ENCODE assay signal across 1 cellular context in the genomic region with DNA sequence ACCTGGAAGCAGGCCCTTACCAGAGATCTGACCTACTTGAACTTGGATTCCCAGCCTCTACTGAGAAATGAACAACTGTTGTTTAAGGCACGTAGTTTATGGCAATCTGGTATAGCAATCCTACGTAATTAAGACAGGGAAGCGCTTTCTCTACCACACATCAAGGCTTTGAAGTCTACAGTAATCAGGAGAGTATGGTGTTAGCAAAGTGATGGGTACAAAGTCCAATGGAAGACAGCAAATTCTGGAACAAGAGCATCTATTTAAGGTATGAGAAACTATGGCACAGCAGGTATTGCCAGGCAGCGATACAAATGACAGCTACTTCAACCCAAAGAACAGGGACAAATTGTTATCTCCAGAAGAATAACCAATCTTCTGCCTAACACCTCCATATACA.
TF ChIP-seq lines count a peak whose summit lies in the region.

No MANE protein-coding gene starts in this region.

TF ChIP-seq in HepG2, 621 proteins besides CTCF, POLR2A, EP300 and RAD21 (continued from another document and continues in another):
- TF ChIP-seq, protein P1, sequence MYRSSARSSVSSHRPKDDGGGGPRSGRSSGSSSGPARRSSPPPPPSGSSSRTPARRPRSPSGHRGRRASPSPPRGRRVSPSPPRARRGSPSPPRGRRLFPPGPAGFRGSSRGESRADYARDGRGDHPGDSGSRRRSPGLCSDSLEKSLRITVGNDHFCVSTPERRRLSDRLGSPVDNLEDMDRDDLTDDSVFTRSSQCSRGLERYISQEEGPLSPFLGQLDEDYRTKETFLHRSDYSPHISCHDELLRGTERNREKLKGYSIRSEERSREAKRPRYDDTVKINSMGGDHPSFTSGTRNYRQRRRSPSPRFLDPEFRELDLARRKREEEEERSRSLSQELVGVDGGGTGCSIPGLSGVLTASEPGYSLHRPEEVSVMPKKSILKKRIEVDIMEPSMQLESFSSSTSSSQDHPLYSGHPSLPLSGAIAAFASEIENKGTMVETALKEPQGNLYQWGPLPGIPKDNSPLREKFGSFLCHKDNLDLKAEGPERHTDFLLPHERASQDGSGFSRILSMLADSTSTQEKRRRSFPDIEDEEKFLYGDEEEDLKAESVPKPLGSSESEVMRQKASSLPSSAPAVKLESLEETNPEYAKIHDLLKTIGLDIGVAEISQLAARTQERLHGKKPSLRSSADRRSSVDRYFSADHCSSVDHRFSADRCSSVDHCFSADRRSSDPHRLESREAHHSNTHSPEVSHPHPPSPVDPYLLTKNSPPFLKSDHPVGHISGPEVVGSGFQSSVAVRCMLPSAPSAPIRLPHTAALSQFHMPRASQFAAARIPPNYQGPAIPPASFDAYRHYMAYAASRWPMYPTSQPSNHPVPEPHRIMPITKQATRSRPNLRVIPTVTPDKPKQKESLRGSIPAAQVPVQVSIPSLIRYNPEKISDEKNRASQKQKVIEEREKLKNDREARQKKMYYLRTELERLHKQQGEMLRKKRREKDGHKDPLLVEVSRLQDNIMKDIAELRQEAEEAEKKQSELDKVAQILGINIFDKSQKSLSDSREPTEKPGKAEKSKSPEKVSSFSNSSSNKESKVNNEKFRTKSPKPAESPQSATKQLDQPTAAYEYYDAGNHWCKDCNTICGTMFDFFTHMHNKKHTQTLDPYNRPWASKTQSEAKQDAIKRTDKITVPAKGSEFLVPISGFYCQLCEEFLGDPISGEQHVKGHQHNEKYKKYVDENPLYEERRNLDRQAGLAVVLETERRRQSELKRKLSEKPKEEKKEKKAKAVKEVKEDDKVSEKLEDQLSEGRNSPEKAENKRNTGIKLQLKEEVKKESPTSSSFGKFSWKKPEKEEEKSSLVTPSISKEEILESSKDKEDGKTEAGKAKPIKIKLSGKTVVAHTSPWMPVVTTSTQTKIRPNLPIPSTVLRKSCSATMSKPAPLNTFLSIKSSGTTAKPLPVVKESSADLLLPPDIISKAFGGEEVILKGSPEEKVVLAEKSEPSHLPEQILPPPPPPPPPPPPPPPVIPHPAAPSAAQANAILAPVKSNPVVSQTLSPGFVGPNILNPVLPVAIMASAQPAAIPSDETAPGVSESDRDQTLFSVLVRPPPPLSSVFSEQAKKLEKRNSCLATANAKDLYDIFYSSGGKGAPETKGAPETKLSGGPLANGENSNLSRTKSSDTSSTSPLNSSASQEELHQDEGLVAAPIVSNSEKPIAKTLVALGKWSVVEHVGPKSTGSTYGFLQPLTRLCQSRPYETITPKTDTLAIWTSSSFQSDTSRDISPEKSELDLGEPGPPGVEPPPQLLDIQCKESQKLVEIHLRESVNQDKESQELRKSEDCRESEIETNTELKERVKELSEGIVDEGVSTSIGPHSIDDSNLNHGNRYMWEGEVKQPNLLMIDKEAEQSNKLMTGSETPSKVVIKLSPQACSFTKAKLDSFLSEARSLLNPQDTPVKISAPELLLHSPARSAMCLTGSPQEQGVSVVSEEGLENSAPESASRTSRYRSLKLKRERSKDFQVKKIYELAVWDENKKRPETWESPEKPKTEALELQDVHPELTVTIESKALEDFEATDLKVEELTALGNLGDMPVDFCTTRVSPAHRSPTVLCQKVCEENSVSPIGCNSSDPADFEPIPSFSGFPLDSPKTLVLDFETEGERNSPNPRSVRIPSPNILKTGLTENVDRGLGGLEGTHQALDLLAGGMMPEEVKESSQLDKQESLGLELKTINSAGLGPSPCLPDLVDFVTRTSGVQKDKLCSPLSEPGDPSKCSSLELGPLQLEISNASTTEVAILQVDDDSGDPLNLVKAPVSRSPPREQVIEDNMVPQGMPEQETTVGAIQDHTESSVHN (CRISPR knock-in tag; IDR thresholded peaks at IDR 0.05): no peak
- no peak for TF ChIP-seq ZNF121 (CRISPR knock-in tag; IDR thresholded peaks at IDR 0.05)
- TF ChIP-seq MED8 (CRISPR knock-in tag; IDR thresholded peaks at IDR 0.05; ENCODE audit: insufficient replicate concordance): no peak
- no peak for TF ChIP-seq ZBTB7B (CRISPR knock-in tag; IDR thresholded peaks at IDR 0.05)
- TF ChIP-seq ZNF136 (CRISPR knock-in tag; IDR thresholded peaks at IDR 0.05; ENCODE audit: low read depth): no peak
- TF ChIP-seq, protein P2, sequence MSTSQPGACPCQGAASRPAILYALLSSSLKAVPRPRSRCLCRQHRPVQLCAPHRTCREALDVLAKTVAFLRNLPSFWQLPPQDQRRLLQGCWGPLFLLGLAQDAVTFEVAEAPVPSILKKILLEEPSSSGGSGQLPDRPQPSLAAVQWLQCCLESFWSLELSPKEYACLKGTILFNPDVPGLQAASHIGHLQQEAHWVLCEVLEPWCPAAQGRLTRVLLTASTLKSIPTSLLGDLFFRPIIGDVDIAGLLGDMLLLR (CRISPR knock-in tag; IDR thresholded peaks at IDR 0.05): no peak
- TF ChIP-seq, protein P3, sequence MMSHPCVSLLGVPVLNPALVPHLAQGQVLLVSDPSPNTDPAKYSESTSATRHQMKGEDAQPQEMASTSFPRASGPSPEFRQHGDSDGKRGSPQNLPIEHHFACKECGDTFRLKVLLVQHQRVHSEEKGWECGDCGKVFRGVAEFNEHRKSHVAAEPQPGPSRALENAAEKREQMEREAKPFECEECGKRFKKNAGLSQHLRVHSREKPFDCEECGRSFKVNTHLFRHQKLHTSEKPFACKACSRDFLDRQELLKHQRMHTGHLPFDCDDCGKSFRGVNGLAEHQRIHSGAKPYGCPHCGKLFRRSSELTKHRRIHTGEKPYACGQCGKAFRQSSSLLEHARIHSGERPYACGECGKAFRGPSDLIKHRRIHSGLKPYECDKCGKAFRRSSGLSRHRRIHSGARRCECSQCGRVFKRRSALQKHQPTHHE (CRISPR knock-in tag; IDR thresholded peaks at IDR 0.05; ENCODE audit: borderline replicate concordance): no peak
- TF ChIP-seq RORA (CRISPR knock-in tag; IDR thresholded peaks at IDR 0.05): no peak
- TF ChIP-seq, protein P4, sequence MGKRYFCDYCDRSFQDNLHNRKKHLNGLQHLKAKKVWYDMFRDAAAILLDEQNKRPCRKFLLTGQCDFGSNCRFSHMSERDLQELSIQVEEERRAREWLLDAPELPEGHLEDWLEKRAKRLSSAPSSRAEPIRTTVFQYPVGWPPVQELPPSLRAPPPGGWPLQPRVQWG (CRISPR knock-in tag; IDR thresholded peaks at IDR 0.05; ENCODE audit: borderline replicate concordance, low read depth): no peak
- TF ChIP-seq, protein P5, sequence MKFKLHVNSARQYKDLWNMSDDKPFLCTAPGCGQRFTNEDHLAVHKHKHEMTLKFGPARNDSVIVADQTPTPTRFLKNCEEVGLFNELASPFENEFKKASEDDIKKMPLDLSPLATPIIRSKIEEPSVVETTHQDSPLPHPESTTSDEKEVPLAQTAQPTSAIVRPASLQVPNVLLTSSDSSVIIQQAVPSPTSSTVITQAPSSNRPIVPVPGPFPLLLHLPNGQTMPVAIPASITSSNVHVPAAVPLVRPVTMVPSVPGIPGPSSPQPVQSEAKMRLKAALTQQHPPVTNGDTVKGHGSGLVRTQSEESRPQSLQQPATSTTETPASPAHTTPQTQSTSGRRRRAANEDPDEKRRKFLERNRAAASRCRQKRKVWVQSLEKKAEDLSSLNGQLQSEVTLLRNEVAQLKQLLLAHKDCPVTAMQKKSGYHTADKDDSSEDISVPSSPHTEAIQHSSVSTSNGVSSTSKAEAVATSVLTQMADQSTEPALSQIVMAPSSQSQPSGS (CRISPR knock-in tag; IDR thresholded peaks at IDR 0.05): no peak
- TF ChIP-seq ZNF337 (CRISPR knock-in tag; IDR thresholded peaks at IDR 0.05; ENCODE audit: borderline replicate concordance, low read depth): no peak
- no peak for TF ChIP-seq ESRRA (CRISPR knock-in tag; IDR thresholded peaks at IDR 0.05; ENCODE audit: low read depth)
- TF ChIP-seq, protein P6, sequence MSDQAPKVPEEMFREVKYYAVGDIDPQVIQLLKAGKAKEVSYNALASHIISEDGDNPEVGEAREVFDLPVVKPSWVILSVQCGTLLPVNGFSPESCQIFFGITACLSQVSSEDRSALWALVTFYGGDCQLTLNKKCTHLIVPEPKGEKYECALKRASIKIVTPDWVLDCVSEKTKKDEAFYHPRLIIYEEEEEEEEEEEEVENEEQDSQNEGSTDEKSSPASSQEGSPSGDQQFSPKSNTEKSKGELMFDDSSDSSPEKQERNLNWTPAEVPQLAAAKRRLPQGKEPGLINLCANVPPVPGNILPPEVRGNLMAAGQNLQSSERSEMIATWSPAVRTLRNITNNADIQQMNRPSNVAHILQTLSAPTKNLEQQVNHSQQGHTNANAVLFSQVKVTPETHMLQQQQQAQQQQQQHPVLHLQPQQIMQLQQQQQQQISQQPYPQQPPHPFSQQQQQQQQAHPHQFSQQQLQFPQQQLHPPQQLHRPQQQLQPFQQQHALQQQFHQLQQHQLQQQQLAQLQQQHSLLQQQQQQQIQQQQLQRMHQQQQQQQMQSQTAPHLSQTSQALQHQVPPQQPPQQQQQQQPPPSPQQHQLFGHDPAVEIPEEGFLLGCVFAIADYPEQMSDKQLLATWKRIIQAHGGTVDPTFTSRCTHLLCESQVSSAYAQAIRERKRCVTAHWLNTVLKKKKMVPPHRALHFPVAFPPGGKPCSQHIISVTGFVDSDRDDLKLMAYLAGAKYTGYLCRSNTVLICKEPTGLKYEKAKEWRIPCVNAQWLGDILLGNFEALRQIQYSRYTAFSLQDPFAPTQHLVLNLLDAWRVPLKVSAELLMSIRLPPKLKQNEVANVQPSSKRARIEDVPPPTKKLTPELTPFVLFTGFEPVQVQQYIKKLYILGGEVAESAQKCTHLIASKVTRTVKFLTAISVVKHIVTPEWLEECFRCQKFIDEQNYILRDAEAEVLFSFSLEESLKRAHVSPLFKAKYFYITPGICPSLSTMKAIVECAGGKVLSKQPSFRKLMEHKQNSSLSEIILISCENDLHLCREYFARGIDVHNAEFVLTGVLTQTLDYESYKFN (CRISPR knock-in tag; conservative IDR thresholded peaks at IDR 0.05): peak; percentile 61
- no peak for TF ChIP-seq ARNT (IDR thresholded peaks at IDR 0.05)
- TF ChIP-seq, protein P7, sequence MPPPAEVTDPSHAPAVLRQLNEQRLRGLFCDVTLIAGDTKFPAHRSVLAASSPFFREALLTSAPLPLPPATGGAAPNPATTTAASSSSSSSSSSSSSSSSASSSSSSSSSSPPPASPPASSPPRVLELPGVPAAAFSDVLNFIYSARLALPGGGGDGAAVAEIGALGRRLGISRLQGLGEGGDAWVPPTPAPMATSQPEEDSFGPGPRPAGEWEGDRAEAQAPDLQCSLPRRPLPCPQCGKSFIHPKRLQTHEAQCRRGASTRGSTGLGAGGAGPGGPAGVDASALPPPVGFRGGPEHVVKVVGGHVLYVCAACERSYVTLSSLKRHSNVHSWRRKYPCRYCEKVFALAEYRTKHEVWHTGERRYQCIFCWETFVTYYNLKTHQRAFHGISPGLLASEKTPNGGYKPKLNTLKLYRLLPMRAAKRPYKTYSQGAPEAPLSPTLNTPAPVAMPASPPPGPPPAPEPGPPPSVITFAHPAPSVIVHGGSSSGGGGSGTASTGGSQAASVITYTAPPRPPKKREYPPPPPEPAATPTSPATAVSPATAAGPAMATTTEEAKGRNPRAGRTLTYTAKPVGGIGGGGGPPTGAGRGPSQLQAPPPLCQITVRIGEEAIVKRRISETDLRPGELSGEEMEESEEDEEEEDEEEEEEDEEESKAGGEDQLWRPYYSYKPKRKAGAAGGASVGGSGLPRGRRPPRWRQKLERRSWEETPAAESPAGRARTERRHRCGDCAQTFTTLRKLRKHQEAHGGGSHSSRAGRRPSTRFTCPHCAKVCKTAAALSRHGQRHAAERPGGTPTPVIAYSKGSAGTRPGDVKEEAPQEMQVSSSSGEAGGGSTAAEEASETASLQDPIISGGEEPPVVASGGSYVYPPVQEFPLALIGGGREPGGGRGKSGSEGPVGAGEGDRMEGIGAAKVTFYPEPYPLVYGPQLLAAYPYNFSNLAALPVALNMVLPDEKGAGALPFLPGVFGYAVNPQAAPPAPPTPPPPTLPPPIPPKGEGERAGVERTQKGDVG (CRISPR knock-in tag; IDR thresholded peaks at IDR 0.05; ENCODE audit: borderline replicate concordance): no peak
- TF ChIP-seq, protein P8, sequence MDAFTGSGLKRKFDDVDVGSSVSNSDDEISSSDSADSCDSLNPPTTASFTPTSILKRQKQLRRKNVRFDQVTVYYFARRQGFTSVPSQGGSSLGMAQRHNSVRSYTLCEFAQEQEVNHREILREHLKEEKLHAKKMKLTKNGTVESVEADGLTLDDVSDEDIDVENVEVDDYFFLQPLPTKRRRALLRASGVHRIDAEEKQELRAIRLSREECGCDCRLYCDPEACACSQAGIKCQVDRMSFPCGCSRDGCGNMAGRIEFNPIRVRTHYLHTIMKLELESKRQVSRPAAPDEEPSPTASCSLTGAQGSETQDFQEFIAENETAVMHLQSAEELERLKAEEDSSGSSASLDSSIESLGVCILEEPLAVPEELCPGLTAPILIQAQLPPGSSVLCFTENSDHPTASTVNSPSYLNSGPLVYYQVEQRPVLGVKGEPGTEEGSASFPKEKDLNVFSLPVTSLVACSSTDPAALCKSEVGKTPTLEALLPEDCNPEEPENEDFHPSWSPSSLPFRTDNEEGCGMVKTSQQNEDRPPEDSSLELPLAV (CRISPR knock-in tag; conservative IDR thresholded peaks at IDR 0.05; ENCODE audit: low read depth): no peak
- TF ChIP-seq GATAD2A (CRISPR knock-in tag; IDR thresholded peaks at IDR 0.05): peak; percentile 62
- no peak for TF ChIP-seq JDP2 (CRISPR knock-in tag; IDR thresholded peaks at IDR 0.05; ENCODE audit: borderline replicate concordance)
- no peak for TF ChIP-seq ZNF230 (CRISPR knock-in tag; IDR thresholded peaks at IDR 0.05)
- TF ChIP-seq HDAC6 (IDR thresholded peaks at IDR 0.05; ENCODE audit: low read depth, low read length): no peak
- no peak for TF ChIP-seq SATB2 (CRISPR knock-in tag; IDR thresholded peaks at IDR 0.05)
- peak; percentile 39; the same call in 1 of the 2 replicates for TF ChIP-seq CREM (IDR thresholded peaks at IDR 0.05)
- TF ChIP-seq CREM (CRISPR knock-in tag; IDR thresholded peaks at IDR 0.05): no peak
- TF ChIP-seq, protein P9, sequence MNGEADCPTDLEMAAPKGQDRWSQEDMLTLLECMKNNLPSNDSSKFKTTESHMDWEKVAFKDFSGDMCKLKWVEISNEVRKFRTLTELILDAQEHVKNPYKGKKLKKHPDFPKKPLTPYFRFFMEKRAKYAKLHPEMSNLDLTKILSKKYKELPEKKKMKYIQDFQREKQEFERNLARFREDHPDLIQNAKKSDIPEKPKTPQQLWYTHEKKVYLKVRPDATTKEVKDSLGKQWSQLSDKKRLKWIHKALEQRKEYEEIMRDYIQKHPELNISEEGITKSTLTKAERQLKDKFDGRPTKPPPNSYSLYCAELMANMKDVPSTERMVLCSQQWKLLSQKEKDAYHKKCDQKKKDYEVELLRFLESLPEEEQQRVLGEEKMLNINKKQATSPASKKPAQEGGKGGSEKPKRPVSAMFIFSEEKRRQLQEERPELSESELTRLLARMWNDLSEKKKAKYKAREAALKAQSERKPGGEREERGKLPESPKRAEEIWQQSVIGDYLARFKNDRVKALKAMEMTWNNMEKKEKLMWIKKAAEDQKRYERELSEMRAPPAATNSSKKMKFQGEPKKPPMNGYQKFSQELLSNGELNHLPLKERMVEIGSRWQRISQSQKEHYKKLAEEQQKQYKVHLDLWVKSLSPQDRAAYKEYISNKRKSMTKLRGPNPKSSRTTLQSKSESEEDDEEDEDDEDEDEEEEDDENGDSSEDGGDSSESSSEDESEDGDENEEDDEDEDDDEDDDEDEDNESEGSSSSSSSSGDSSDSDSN (CRISPR knock-in tag; IDR thresholded peaks at IDR 0.05): no peak
- TF ChIP-seq, protein P10, sequence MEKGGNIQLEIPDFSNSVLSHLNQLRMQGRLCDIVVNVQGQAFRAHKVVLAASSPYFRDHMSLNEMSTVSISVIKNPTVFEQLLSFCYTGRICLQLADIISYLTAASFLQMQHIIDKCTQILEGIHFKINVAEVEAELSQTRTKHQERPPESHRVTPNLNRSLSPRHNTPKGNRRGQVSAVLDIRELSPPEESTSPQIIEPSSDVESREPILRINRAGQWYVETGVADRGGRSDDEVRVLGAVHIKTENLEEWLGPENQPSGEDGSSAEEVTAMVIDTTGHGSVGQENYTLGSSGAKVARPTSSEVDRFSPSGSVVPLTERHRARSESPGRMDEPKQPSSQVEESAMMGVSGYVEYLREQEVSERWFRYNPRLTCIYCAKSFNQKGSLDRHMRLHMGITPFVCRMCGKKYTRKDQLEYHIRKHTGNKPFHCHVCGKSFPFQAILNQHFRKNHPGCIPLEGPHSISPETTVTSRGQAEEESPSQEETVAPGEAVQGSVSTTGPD (CRISPR knock-in tag; IDR thresholded peaks at IDR 0.05): peak; percentile 44; the same call in 1 of the 2 replicates
- TF ChIP-seq SIX4 (CRISPR knock-in tag; IDR thresholded peaks at IDR 0.05): no peak
